ENCODE assay signal across 8 cellular contexts in the genomic region with DNA sequence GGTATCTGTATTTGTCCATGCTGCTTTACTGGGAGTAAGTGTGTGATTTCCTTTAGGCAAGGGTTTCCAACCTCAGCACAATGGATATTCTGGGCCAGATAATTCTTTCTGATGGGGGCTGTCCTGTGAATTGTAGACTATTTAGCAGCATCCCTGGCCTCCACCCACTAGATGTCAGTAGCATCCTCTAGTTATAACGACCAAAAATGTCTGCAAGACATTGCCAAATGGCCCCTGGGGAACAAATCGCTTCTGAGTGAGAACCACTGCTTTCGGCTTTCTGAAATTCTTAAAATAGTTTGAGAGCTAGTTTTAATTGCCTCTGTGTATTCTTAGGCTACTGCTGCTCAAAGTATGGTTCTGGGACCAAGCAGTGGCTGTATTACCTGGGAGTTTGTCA.
DNase-seq lines count a peak whose midpoint lies in the region; ATAC-seq and TF ChIP-seq lines count a peak whose summit lies in the region.

No MANE protein-coding gene starts in this region.

- peak; percentile 30 for DNase-seq in GM13976 (ENCODE audit: low spot score)
- peak; percentile 79 for DNase-seq in mesendoderm
- no peak for DNase-seq in central memory CD4-positive, alpha-beta T cell
- DNase-seq in stimulated activated CD8-positive, alpha-beta memory T cell treated with anti-CD3 and anti-CD28 coated beads, Interleukin-4, amount 100 ng/mL, for 48 hours, result no peak
- DNase-seq in T-cell, result no peak
- no peak for DNase-seq in stimulated activated naive CD4-positive, alpha-beta T cell treated with Interleukin-2 at 50 U/mL for 16 hours (lab: John Stamatoyannopoulos, UW)

- no CpG with 5 or more reads among the region's 3 CpGs for WGBS in mesendoderm (ENCODE audit: extremely low coverage, insufficient coverage, low lambda C conversion rate)

- H3K36me3 ChIP-seq in mesendoderm (ENCODE audit: control insufficient read depth, insufficient read depth, low read length), result no peaks in the 10 kb centered on the region

- H3K79me1 ChIP-seq in mesendoderm (ENCODE audit: low read length), result no peaks in the 10 kb centered on the region

- no peak overlapping the region for H4K8ac ChIP-seq in mesendoderm (ENCODE audit: low read depth, low read length)

- TF ChIP-seq CTCF in GM13976 (IDR thresholded peaks at IDR 0.05; ENCODE audit: borderline replicate concordance, control extremely low read depth, extremely low read depth, insufficient read depth, missing control alignments), result peak; percentile 16
- TF ChIP-seq CTCF in WI38 (IDR thresholded peaks at IDR 0.05; ENCODE audit: low read depth, low read length), result 0 out of 2 replicates have a peak, but pooled peaks have one; percentile 9

- no peak overlapping the region for H2BK5ac ChIP-seq in mesendoderm (ENCODE audit: low read length)

- POLR2A ChIA-PET in T-cell (lab: Charles Lee), result no interaction called here

- no peak overlapping the region for H3K9ac ChIP-seq in mesendoderm (ENCODE audit: low read length)

- H3K56ac ChIP-seq in mesendoderm (ENCODE audit: low read length), result no peak overlapping the region

- no peaks in the 10 kb centered on the region for H3K9me3 Mint-ChIP-seq in T-cell

- H3K23ac ChIP-seq in mesendoderm (ENCODE audit: low read length), result no peak overlapping the region

- H3K4me3 ChIP-seq in WI38 (ENCODE audit: low read depth, low read length) (no peak overlapping the region), mesendoderm (ENCODE audit: low read length) (no peak overlapping the region)

- no peak overlapping the region for H2BK15ac ChIP-seq in mesendoderm (replicated peaks; ENCODE audit: low read depth)

- peaks cover 0 to 24% of the 10 kb centered on the region in 2 donors for H3K27me3 Mint-ChIP-seq in T-cell

- no peak overlapping the region for H3K4ac ChIP-seq in mesendoderm (ENCODE audit: low read depth, low read length)

- H3K27ac ChIP-seq in mesendoderm (ENCODE audit: low read depth, low read length), result no peak overlapping the region

- no peaks in the 10 kb centered on the region for H3K36me3 Mint-ChIP-seq in T-cell

- no peak overlapping the region for H3K27ac Mint-ChIP-seq in T-cell

- H3K4me3 Mint-ChIP-seq in T-cell, result no peak overlapping the region

- no peak overlapping the region for H3K4me2 ChIP-seq in mesendoderm (ENCODE audit: low read length)

- no peaks in the 10 kb centered on the region for H3K4me1 Mint-ChIP-seq in T-cell

- CTCF ChIA-PET in T-cell (lab: Charles Lee), result no interaction called here

- ATAC-seq in HG02798 (IDR thresholded peaks at IDR 0.05; ENCODE audit: poor library complexity, unreplicated experiment), result peak; percentile 64
- no peak for ATAC-seq in T-cell (replicated peaks in 1 of 4)

- H3K27me3 ChIP-seq in mesendoderm (ENCODE audit: insufficient read depth, low read length, poor library complexity), result no peaks in the 10 kb centered on the region

- no peak overlapping the region for H2BK120ac ChIP-seq in mesendoderm (ENCODE audit: low read depth, low read length)

- H2AK5ac ChIP-seq in mesendoderm (ENCODE audit: low read length), result no peak overlapping the region

- in situ Hi-C loops in GM13976 (cut with MboI; ENCODE audit: low sequenced_read_pairs, unreplicated experiment), result loop anchor here (10.0 to 25.0 kb wide), 2 partner anchors 137 to 386 kb away; no protein-coding TSS in a partner anchor

- H3K4me1 ChIP-seq in mesendoderm (ENCODE audit: control insufficient read depth, low read depth, low read length), result no peaks in the 10 kb centered on the region

- H4K5ac ChIP-seq in mesendoderm (ENCODE audit: low read length), result no peak overlapping the region

- no peaks in the 10 kb centered on the region for H3K79me2 ChIP-seq in mesendoderm (ENCODE audit: control insufficient read depth, insufficient read depth, low read length)

- H3K18ac ChIP-seq in mesendoderm (ENCODE audit: low read length), result no peak overlapping the region

Comparison
In these comparisons a context has a peak if more than half of its experiments do, and no peak if none do; other contexts are left out.
1. DNase-seq: peak in GM13976 (single experiment) and mesendoderm (single experiment); none in central memory CD4-positive, alpha-beta T cell (single experiment), stimulated activated CD8-positive, alpha-beta memory T cell treated with anti-CD3 and anti-CD28 coated beads, Interleukin-4, amount 100 ng/mL, for 48 hours (single experiment), T-cell (0 of 34) and stimulated activated naive CD4-positive, alpha-beta T cell treated with Interleukin-2 at 50 U/mL for 16 hours (single experiment).